8 cellular contexts compared by ENCODE assay signal in genomic region chr11:8688414-8689362, GRCh38. TPM values are rescaled to one million over a fixed set of nuclear protein-coding genes. Genes with fewer than 3 reads are reported as not detected.
A peak's percentile ranks its signal among the peaks of the same experiment; 100 is the strongest.
DNase-seq lines count a peak whose midpoint lies in the region; TF ChIP-seq lines count a peak whose summit lies in the region.

No MANE protein-coding gene starts in this region.

- peak overlapping the region; percentile 87 for H3K27ac Mint-ChIP-seq in nephron progenitor cell
- peak overlapping the region; percentile 88 for H3K27ac Mint-ChIP-seq in stimulated activated naive CD8-positive, alpha-beta T cell treated with anti-CD3 and anti-CD28 coated beads, Interleukin-15, Interleukin-2, amounts not matched to agents 100 ng/mL and 50 ng/mL, for 24 hours

- H3K9me3 Mint-ChIP-seq in nephron progenitor cell = no peaks in the 10 kb centered on the region
- no peaks in the 10 kb centered on the region for H3K9me3 Mint-ChIP-seq in stimulated activated naive CD8-positive, alpha-beta T cell treated with anti-CD3 and anti-CD28 coated beads, Interleukin-15, Interleukin-2, amounts not matched to agents 100 ng/mL and 50 ng/mL, for 24 hours

- H3K27ac ChIP-seq in RWPE1 = peak overlapping the region; percentile 90

- DNase-seq in ELF-1 (ENCODE audit: low read depth, low spot score) (peak; percentile 98), GOT3 (lab: John Stamatoyannopoulos, UW) (peak; percentile 43), RWPE1 (ENCODE audit: low spot score) (peak; percentile 94), fibroblast of the aortic adventitia (ENCODE audit: low read depth) (peak; percentile 94), nephron progenitor cell (peak; percentile 92)
- peak; percentile 80 for DNase-seq in activated effector memory CD4-positive, alpha-beta T cell treated with Interleukin-2 at 50 U/mL for 16 hours

- H3K4me3 ChIP-seq in fibroblast of the aortic adventitia (ENCODE audit: low read depth, low read length) = peak overlapping the region; percentile 85

- H3K4me3 Mint-ChIP-seq in nephron progenitor cell = peak overlapping the region; percentile 84
- H3K4me3 Mint-ChIP-seq in stimulated activated naive CD8-positive, alpha-beta T cell treated with anti-CD3 and anti-CD28 coated beads, Interleukin-15, Interleukin-2, amounts not matched to agents 100 ng/mL and 50 ng/mL, for 24 hours = peak overlapping the region; percentile 97

- POLR2A ChIA-PET in RWPE1 (lab: Yijun Ruan, JAX; ENCODE audit: low non-redundant PET) = interaction anchor here (0.5 to 1.4 kb wide), 5 partner anchors 80 to 750 kb away, joined by 3 to 4 read pairs (median 3); a partner anchor contains a TSS

- peaks cover 56% of the 10 kb centered on the region for H3K4me1 Mint-ChIP-seq in nephron progenitor cell
- peaks cover 63% of the 10 kb centered on the region for H3K4me1 Mint-ChIP-seq in stimulated activated naive CD8-positive, alpha-beta T cell treated with anti-CD3 and anti-CD28 coated beads, Interleukin-15, Interleukin-2, amounts not matched to agents 100 ng/mL and 50 ng/mL, for 24 hours (ENCODE audit: low read depth)

- CTCF ChIA-PET in RWPE1 (lab: Yijun Ruan, JAX) = interaction anchor here (0.6 to 0.9 kb wide), 3 partner anchors 75 to 271 kb away, joined by 3 to 4 read pairs (median 4); no protein-coding TSS in a partner anchor

- no peaks in the 10 kb centered on the region for H3K27me3 Mint-ChIP-seq in nephron progenitor cell (ENCODE audit: low read depth, poor library complexity)
- no peaks in the 10 kb centered on the region for H3K27me3 Mint-ChIP-seq in stimulated activated naive CD8-positive, alpha-beta T cell treated with anti-CD3 and anti-CD28 coated beads, Interleukin-15, Interleukin-2, amounts not matched to agents 100 ng/mL and 50 ng/mL, for 24 hours

- TF ChIP-seq CTCF in LNCAP (IDR thresholded peaks at IDR 0.05) = peak; percentile 30; the same call in 1 of the 2 replicates
- TF ChIP-seq CTCF in RWPE1 (conservative IDR thresholded peaks at IDR 0.05; ENCODE audit: low read depth) = no peak; the same call in 1 of the 2 replicates
- no peak for TF ChIP-seq CTCF in fibroblast of the aortic adventitia (IDR thresholded peaks at IDR 0.05; ENCODE audit: insufficient read depth, low read length)
- TF ChIP-seq CTCF in nephron progenitor cell (IDR thresholded peaks at IDR 0.05) = no peak

- peaks cover 57% of the 10 kb centered on the region for H3K36me3 Mint-ChIP-seq in nephron progenitor cell (ENCODE audit: low read depth)
- peaks cover 92% of the 10 kb centered on the region for H3K36me3 Mint-ChIP-seq in stimulated activated naive CD8-positive, alpha-beta T cell treated with anti-CD3 and anti-CD28 coated beads, Interleukin-15, Interleukin-2, amounts not matched to agents 100 ng/mL and 50 ng/mL, for 24 hours (ENCODE audit: low read depth)

RNA-seq across cellular contexts. Expression of gene RPL27A, which starts 6.1 kb away (rescaled TPM):
- 505 and 965 TPM in 2 replicates for total RNA-seq in fibroblast of the aortic adventitia (ENCODE audit: low replicate concordance)

RNA-seq across cellular contexts. Expression of gene TRIM66, which starts 6.2 kb away (rescaled TPM):
- 4.1 and 5.6 TPM in 2 replicates for total RNA-seq in fibroblast of the aortic adventitia (ENCODE audit: low replicate concordance)

Comparison
In these comparisons a context has a peak if more than half of its experiments do, and no peak if none do; other contexts are left out.
1. Peak in every context shown above with its lines: DNase-seq, H3K4me3 ChIP-seq and H3K27ac ChIP-seq.
2. DNase-seq: peak in every context shown above with its lines; median percentile 98 in ELF-1; 94 in RWPE1; 94 in fibroblast of the aortic adventitia; 92 in nephron progenitor cell; 80 in activated effector memory CD4-positive, alpha-beta T cell treated with Interleukin-2 at 50 U/mL for 16 hours; 43 in GOT3.